In the genomic region with DNA sequence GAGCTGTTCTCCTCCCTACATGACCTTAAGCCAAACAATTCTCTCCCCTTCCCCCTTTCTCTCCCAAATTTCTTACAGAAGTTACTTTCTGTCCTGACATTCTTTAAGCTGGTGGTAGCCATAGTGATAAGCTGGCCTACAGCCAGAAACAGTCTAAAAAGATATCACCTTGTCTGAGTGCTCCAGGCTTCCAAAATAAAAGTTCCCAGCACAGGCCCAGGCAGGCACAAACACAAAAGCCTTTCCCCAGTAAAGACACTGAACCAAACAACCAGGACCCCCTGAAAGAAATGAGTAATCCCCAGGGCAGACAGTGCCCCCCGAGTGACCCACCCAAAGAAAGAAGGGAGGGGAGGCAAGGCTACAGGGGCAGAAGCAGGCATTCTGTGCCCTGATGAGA, we compare ENCODE assay signal across 9 cellular contexts. TPM values are rescaled to one million over a fixed set of nuclear protein-coding genes. Genes with fewer than 3 reads are reported as not detected.
A peak's percentile ranks its signal among the peaks of the same experiment; 100 is the strongest.
DNase-seq lines count a peak whose midpoint lies in the region; ATAC-seq and TF ChIP-seq lines count a peak whose summit lies in the region.
"Had no signal": no experiment of that assay in that cellular context is flagged by ENCODE, and none has a peak within 500 bp of the region (broad histone marks: within the 10 kb centered on the region; RNA-seq: fewer than 3 reads in every experiment).

No MANE protein-coding gene starts in this region.

- CTCF ChIA-PET in CD8-positive, alpha-beta T cell (lab: Charles Lee): no interaction called here

- H3K4me1 Mint-ChIP-seq in CD14-positive monocyte (peaks cover 55% of the 10 kb centered on the region), neural progenitor cell (peaks cover 60% of the 10 kb centered on the region)
- H3K4me1 Mint-ChIP-seq in CD8-positive, alpha-beta T cell (ENCODE audit: low read depth): peaks cover 20% of the 10 kb centered on the region

- H3K4me2 ChIP-seq in neural progenitor cell: peak overlapping the region; percentile 54

- intact Hi-C loops in CD14-positive monocyte (cut with micrococcal nuclease): no loop called here
- intact Hi-C loops in esophagus muscularis mucosa (cut with DNase I): no loop called here
- intact Hi-C loops in CD8-positive, alpha-beta T cell (cut with DNase I, micrococcal nuclease): no loop called here

- H3F3A ChIP-seq in neural progenitor cell (ENCODE audit: low read depth): peaks cover 12% of the 10 kb centered on the region

- H3K27ac Mint-ChIP-seq in CD14-positive monocyte (peak overlapping the region in 6 of 7 donors; percentile 34 to 92 (median 91)), neural progenitor cell (peak overlapping the region; percentile 98)
- H3K27ac Mint-ChIP-seq in CD8-positive, alpha-beta T cell: no peak overlapping the region
- H3K27ac Mint-ChIP-seq: activated CD4-positive, alpha-beta memory T cell treated with anti-CD3 and anti-CD28 coated beads for 36 hours had no signal

- POLR2A ChIA-PET in CD8-positive, alpha-beta T cell (lab: Charles Lee): no interaction called here

- H3K27me3 ChIP-seq in esophagus muscularis mucosa (no peaks in the 10 kb centered on the region), neural progenitor cell (no peaks in the 10 kb centered on the region)
- H3K27me3 ChIP-seq in CD8-positive, alpha-beta T cell (ENCODE audit: insufficient read depth, low read length): no peaks in the 10 kb centered on the region

- H3K9ac ChIP-seq in neural progenitor cell: no peak overlapping the region

- H3K4me3 Mint-ChIP-seq in CD14-positive monocyte (no peak overlapping the region), neural progenitor cell (peak overlapping the region; percentile 20)
- H3K4me3 Mint-ChIP-seq in CD8-positive, alpha-beta T cell: no peak overlapping the region
- H3K4me3 Mint-ChIP-seq: activated CD4-positive, alpha-beta memory T cell treated with anti-CD3 and anti-CD28 coated beads for 36 hours had no signal

- DNase-seq in CD14-positive monocyte (ENCODE audit: low spot score) (no peak), NCI-H510A (lab: John Stamatoyannopoulos, UW) (peak; percentile 7), esophagus muscularis mucosa (ENCODE audit: extremely low spot score) (no peak), neural progenitor cell (ENCODE audit: low spot score) (peak; percentile 49), GM19240 (ENCODE audit: insufficient read length, low spot score) (no peak)
- DNase-seq in CD8-positive, alpha-beta T cell: no peak
- DNase-seq: activated CD4-positive, alpha-beta memory T cell treated with anti-CD3 and anti-CD28 coated beads for 36 hours had no signal

- TF ChIP-seq CTCF in CD14-positive monocyte (IDR thresholded peaks at IDR 0.05) (no peak), esophagus muscularis mucosa (IDR thresholded peaks at IDR 0.05) (no peak), neural progenitor cell (IDR thresholded peaks at IDR 0.05) (no peak)
- no peak for TF ChIP-seq CTCF in CD8-positive, alpha-beta T cell (IDR thresholded peaks at IDR 0.05)

- H3K4me3 ChIP-seq in esophagus muscularis mucosa: no peak overlapping the region
- H3K4me3 ChIP-seq in neural progenitor cell: peak overlapping the region; percentile 8
- no peak overlapping the region for H3K4me3 ChIP-seq in CD8-positive, alpha-beta T cell (ENCODE audit: low read depth, low read length)

- peaks cover 0 to 3% (median 0%) of the 10 kb centered on the region in 7 donors for H3K9me3 Mint-ChIP-seq in CD14-positive monocyte
- peaks cover 15% of the 10 kb centered on the region for H3K9me3 Mint-ChIP-seq in neural progenitor cell
- H3K9me3 Mint-ChIP-seq in CD8-positive, alpha-beta T cell: no peaks in the 10 kb centered on the region
- H3K9me3 Mint-ChIP-seq: activated CD4-positive, alpha-beta memory T cell treated with anti-CD3 and anti-CD28 coated beads for 36 hours had no signal

- H3K27ac ChIP-seq in esophagus muscularis mucosa (replicated peaks in 1 of 4): peak overlapping the region; percentile 69 to 77 (median 74)
- peak overlapping the region; percentile 61 for H3K27ac ChIP-seq in neural progenitor cell
- H3K27ac ChIP-seq in CD8-positive, alpha-beta T cell (ENCODE audit: low read depth, low read length): no peak overlapping the region

- H3K4me1 ChIP-seq in esophagus muscularis mucosa: peaks cover 53 to 69% (median 68%) of the 10 kb centered on the region in 4 donors
- H3K4me1 ChIP-seq in neural progenitor cell: peaks cover 30% of the 10 kb centered on the region
- no peaks in the 10 kb centered on the region for H3K4me1 ChIP-seq in CD8-positive, alpha-beta T cell (ENCODE audit: insufficient read depth, low read length)

- H3K27me3 Mint-ChIP-seq in CD14-positive monocyte (ENCODE audit: low read depth in 3 of 3): peaks cover 0 to 2% (median 0%) of the 10 kb centered on the region in 3 donors
- H3K27me3 Mint-ChIP-seq in neural progenitor cell (ENCODE audit: insufficient read depth, low read depth): peaks cover 5% of the 10 kb centered on the region
- H3K27me3 Mint-ChIP-seq in CD8-positive, alpha-beta T cell (ENCODE audit: low read depth): no peaks in the 10 kb centered on the region
- H3K27me3 Mint-ChIP-seq: activated CD4-positive, alpha-beta memory T cell treated with anti-CD3 and anti-CD28 coated beads for 36 hours had no signal

- H3K36me3 ChIP-seq in esophagus muscularis mucosa: no peaks in the 10 kb centered on the region
- no peaks in the 10 kb centered on the region for H3K36me3 ChIP-seq in neural progenitor cell
- H3K36me3 ChIP-seq in CD8-positive, alpha-beta T cell (ENCODE audit: insufficient read depth, low read length): no peaks in the 10 kb centered on the region

- H2AFZ ChIP-seq in neural progenitor cell (replicated peaks): peak overlapping the region; percentile 58

- TF ChIP-seq POLR2A in esophagus muscularis mucosa (IDR thresholded peaks at IDR 0.05; ENCODE audit: low read depth): no peak

- no peaks in the 10 kb centered on the region for H3K79me2 ChIP-seq in neural progenitor cell (ENCODE audit: low read depth)

- H3K9me3 ChIP-seq in esophagus muscularis mucosa (no peaks in the 10 kb centered on the region), neural progenitor cell (ENCODE audit: low read depth) (no peaks in the 10 kb centered on the region)
- no peaks in the 10 kb centered on the region for H3K9me3 ChIP-seq in CD8-positive, alpha-beta T cell (ENCODE audit: low read length)

- TF ChIP-seq EP300 in esophagus muscularis mucosa (IDR thresholded peaks at IDR 0.05): no peak

- peaks cover 5 to 6% of the 10 kb centered on the region in 2 donors for H3K36me3 Mint-ChIP-seq in CD14-positive monocyte
- peaks cover 3% of the 10 kb centered on the region for H3K36me3 Mint-ChIP-seq in neural progenitor cell
- H3K36me3 Mint-ChIP-seq in CD8-positive, alpha-beta T cell: peaks cover 3% of the 10 kb centered on the region

- no peaks in the 10 kb centered on the region for H4K20me1 ChIP-seq in neural progenitor cell (ENCODE audit: low read depth)

- no peak for ATAC-seq in CD8-positive, alpha-beta T cell
- no peak for ATAC-seq in GM18873 (IDR thresholded peaks at IDR 0.05; ENCODE audit: low FRiP score, unreplicated experiment)
- no peak for ATAC-seq in HG02840 (IDR thresholded peaks at IDR 0.05; ENCODE audit: low FRiP score, unreplicated experiment)

- WGBS in esophagus muscularis mucosa: 24% methylated on average over 1 of the region's 1 CpG

RNA-seq across cellular contexts. Expression of gene SIL1, which starts 19.2 kb away (rescaled TPM):
- polyA plus RNA-seq in CD14-positive monocyte: 10 to 100 TPM; 27.9 to 35.1 TPM
- total RNA-seq in esophagus muscularis mucosa (10 to 100 TPM; 20.3 to 39.2 (median 29.1) TPM), neural progenitor cell (ENCODE audit: low replicate concordance) (5.5 and 9.7 TPM in 2 replicates)
- total RNA-seq in CD8-positive, alpha-beta T cell: 10 to 100 TPM; 14.0 to 19.5 TPM

Comparison
In these comparisons a context has a peak if more than half of its experiments do, and no peak if none do; other contexts are left out.
1. DNase-seq: peak in NCI-H510A (single experiment) and neural progenitor cell (single experiment); none in CD14-positive monocyte (single experiment), esophagus muscularis mucosa (single experiment), CD8-positive, alpha-beta T cell (0 of 7) and GM19240 (single experiment).